Comparison of ENCODE assay signal across 19 cellular contexts in the genomic region with DNA sequence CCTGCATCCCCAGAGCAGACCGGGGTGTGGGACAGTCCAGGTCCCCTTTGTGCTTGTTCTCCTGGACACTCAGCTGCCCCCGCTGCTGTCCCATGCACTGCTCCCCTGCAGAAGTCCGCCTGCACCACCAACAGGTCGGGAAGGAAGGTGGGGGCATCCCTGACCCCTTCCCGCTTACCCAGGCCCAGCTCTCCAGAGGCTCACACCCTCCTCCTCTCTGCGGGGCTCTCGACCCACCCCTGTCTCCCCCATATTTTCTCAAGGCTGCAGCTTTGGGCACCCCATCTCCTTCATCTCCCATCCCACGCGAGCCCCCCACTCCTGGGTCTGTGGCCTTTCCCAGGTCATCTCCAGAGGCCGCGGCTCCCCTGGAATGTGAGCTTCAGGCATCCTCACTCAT. TPM values are rescaled to one million over a fixed set of nuclear protein-coding genes. Genes with fewer than 3 reads are reported as not detected.
DNase-seq lines count a peak whose midpoint lies in the region; ATAC-seq and TF ChIP-seq lines count a peak whose summit lies in the region.
"Had no signal": no experiment of that assay in that cellular context is flagged by ENCODE, and none has a peak within 500 bp of the region (broad histone marks: within the 10 kb centered on the region; RNA-seq: fewer than 3 reads in every experiment).

No MANE protein-coding gene starts in this region.

- H3K27me3 ChIP-seq in left ventricle myocardium inferior (ENCODE audit: low read depth) (no peaks in the 10 kb centered on the region), hepatocyte (no peaks in the 10 kb centered on the region)
- H3K27me3 ChIP-seq: BLaER1 had no signal

- H4K20me1 ChIP-seq in hepatocyte (ENCODE audit: insufficient read depth, poor library complexity, severe bottlenecking): no peaks in the 10 kb centered on the region

- intact Hi-C loops in left cardiac atrium (cut with DNase I) (no loop called here), left ventricle myocardium inferior (cut with micrococcal nuclease) (no loop called here), posterior vena cava (cut with DNase I) (no loop called here)

- H3K4me2 ChIP-seq in hepatocyte: no peak overlapping the region
- H3K4me2 ChIP-seq: BLaER1 had no signal

- H3K4me3 ChIP-seq in left ventricle myocardium inferior: no peak overlapping the region
- H3K4me3 ChIP-seq in hepatocyte: no peak overlapping the region
- H3K4me3 ChIP-seq: BLaER1, GM12878, GM23248 had no signal

- 90% methylated on average over 11 of the region's 11 CpGs for WGBS in hepatocyte (ENCODE audit: low lambda C conversion rate, missing lambda C conversion rate)

- H3K36me3 ChIP-seq in left ventricle myocardium inferior: no peaks in the 10 kb centered on the region
- no peaks in the 10 kb centered on the region for H3K36me3 ChIP-seq in hepatocyte (replicated peaks; ENCODE audit: insufficient read depth, low read depth)

- peaks cover 24% of the 10 kb centered on the region for H3K4me1 ChIP-seq in left ventricle myocardium inferior
- H3K4me1 ChIP-seq in hepatocyte (ENCODE audit: insufficient read depth): peaks cover 4% of the 10 kb centered on the region
- H3K4me1 ChIP-seq: Caco-2 had no signal

- TF ChIP-seq CTCF in left ventricle myocardium inferior (IDR thresholded peaks at IDR 0.05; ENCODE audit: borderline replicate concordance) (no peak), hepatocyte (IDR thresholded peaks at IDR 0.05; ENCODE audit: poor library complexity) (no peak)

- H2AFZ ChIP-seq in hepatocyte: no peak overlapping the region
- H2AFZ ChIP-seq: GM23248 had no signal

- no peak for ATAC-seq in left cardiac atrium
- no peak for ATAC-seq in HG03378 (IDR thresholded peaks at IDR 0.05; ENCODE audit: unreplicated experiment)
- ATAC-seq: CD8-positive, alpha-beta T cell; GM12878; HCT116 had no signal

- H3K79me2 ChIP-seq in hepatocyte: peaks cover 12% of the 10 kb centered on the region

- no peak overlapping the region for H3K27ac ChIP-seq in left ventricle myocardium inferior (replicated peaks)
- H3K27ac ChIP-seq in hepatocyte: no peak overlapping the region
- H3K27ac ChIP-seq: 22Rv1, BLaER1, C4-2B, GM23248 had no signal

- H3K9me2 ChIP-seq in hepatocyte (replicated peaks; ENCODE audit: insufficient read depth): no peaks in the 10 kb centered on the region

- H3K9me3 ChIP-seq in left ventricle myocardium inferior (replicated peaks): no peaks in the 10 kb centered on the region
- no peaks in the 10 kb centered on the region for H3K9me3 ChIP-seq in hepatocyte (ENCODE audit: low read depth)
- H3K9me3 ChIP-seq: BLaER1, Caco-2 had no signal

- DNase-seq in left cardiac atrium: peak; percentile 3
- no peak for DNase-seq in left ventricle myocardium inferior
- DNase-seq in iPS-NIHi11 (ENCODE audit: low spot score): peak; percentile 2
- peak; percentile 60 for DNase-seq in posterior vena cava (ENCODE audit: low spot score)
- DNase-seq in hepatocyte (ENCODE audit: low spot score): no peak
- DNase-seq: Caco-2; CD4-positive, CD25-positive, alpha-beta regulatory T cell; CD8-positive, alpha-beta T cell; DMS79; EL; GDM1; GM23248; H9 had no signal

RNA-seq across cellular contexts. Expression of gene ZBTB42, which starts 9.4 kb away (rescaled TPM):
- total RNA-seq in left cardiac atrium (1 to 10 TPM; 5.2 to 8.1 TPM), left ventricle myocardium inferior (5.7 TPM), posterior vena cava (1 to 10 TPM; 3.3 to 3.8 TPM), hepatocyte (8.6 and 13.0 TPM in 2 replicates)
- 3.6 TPM in 2 replicates for polyA plus RNA-seq in hepatocyte

RNA-seq across cellular contexts. Expression of gene AKT1, which starts 14.8 kb away (rescaled TPM):
- 100 to 1,000 TPM; 113 to 127 TPM for total RNA-seq in left cardiac atrium
- 144 TPM for total RNA-seq in left ventricle myocardium inferior
- total RNA-seq in posterior vena cava: 100 to 1,000 TPM; 115 to 143 TPM
- total RNA-seq in hepatocyte: 120 and 124 TPM in 2 replicates
- polyA plus RNA-seq in hepatocyte: 155 and 159 TPM in 2 replicates

RNA-seq across cellular contexts. Expression of gene CEP170B, which starts 54.8 kb away (rescaled TPM):
- total RNA-seq in left cardiac atrium (10 to 100 TPM; 12.4 to 17.2 TPM), left ventricle myocardium inferior (11.7 TPM), posterior vena cava (10 to 100 TPM; 26.8 to 47.0 TPM), hepatocyte (12.0 and 20.3 TPM in 2 replicates)
- 7.6 and 9.5 TPM in 2 replicates for polyA plus RNA-seq in hepatocyte

RNA-seq across cellular contexts. Expression of gene SIVA1, which starts 57.4 kb away (rescaled TPM):
- total RNA-seq in left cardiac atrium: 10 to 100 TPM; 67.6 to 68.7 TPM
- 55.6 TPM for total RNA-seq in left ventricle myocardium inferior
- 10 to 100 TPM; 58.3 to 66.1 TPM for total RNA-seq in posterior vena cava
- 163 and 218 TPM in 2 replicates for total RNA-seq in hepatocyte
- polyA plus RNA-seq in hepatocyte: 140 and 149 TPM in 2 replicates

Comparison
In these comparisons a context has a peak if more than half of its experiments do, and no peak if none do; other contexts are left out.
1. DNase-seq: peak in left cardiac atrium (single experiment), iPS-NIHi11 (single experiment) and posterior vena cava (single experiment); none in left ventricle myocardium inferior (single experiment) and hepatocyte (single experiment).